ENCODE assay signal across 18 cellular contexts in genomic region chr14:30211326-30211725, GRCh38.
DNase-seq lines count a peak whose midpoint lies in the region; ATAC-seq, FAIRE-seq and TF ChIP-seq lines count a peak whose summit lies in the region.
"Had no signal": no experiment of that assay in that cellular context is flagged by ENCODE, and none has a peak within 500 bp of the region (broad histone marks: within the 10 kb centered on the region; RNA-seq: fewer than 3 reads in every experiment).

No MANE protein-coding gene starts in this region.

- FAIRE-seq in astrocyte (lab: Jason Lieb, UNC) = no peak
- FAIRE-seq: A204.1, D721Med, K562 had no signal

- H3K4me3 Mint-ChIP-seq in astrocyte (ENCODE audit: unreplicated experiment) = no peak overlapping the region
- H3K4me3 Mint-ChIP-seq: CD4-positive, alpha-beta memory T cell had no signal

- no peaks in the 10 kb centered on the region for H3K27me3 ChIP-seq in astrocyte (ENCODE audit: insufficient read depth, low read length)
- H3K27me3 ChIP-seq: BE2C had no signal

- no peaks in the 10 kb centered on the region for H3K36me3 Mint-ChIP-seq in astrocyte (ENCODE audit: low read depth, unreplicated experiment)
- H3K36me3 Mint-ChIP-seq: CD4-positive, alpha-beta memory T cell had no signal

- H3K79me2 ChIP-seq in astrocyte (ENCODE audit: insufficient read depth, low read length) = no peaks in the 10 kb centered on the region

- no peaks in the 10 kb centered on the region for H3K9me3 ChIP-seq in astrocyte (ENCODE audit: insufficient read depth, low read depth, low read length)
- H3K9me3 ChIP-seq: BE2C had no signal

- H4K20me1 ChIP-seq in astrocyte (ENCODE audit: insufficient read depth, low read length) = no peaks in the 10 kb centered on the region

- H3K4me1 Mint-ChIP-seq in astrocyte (ENCODE audit: low read depth, unreplicated experiment) = peaks cover 9% of the 10 kb centered on the region
- H3K4me1 Mint-ChIP-seq: CD4-positive, alpha-beta memory T cell had no signal

- H3K27ac Mint-ChIP-seq in astrocyte (ENCODE audit: unreplicated experiment) = no peak overlapping the region
- H3K27ac Mint-ChIP-seq: CD4-positive, alpha-beta memory T cell had no signal

- H3K4me3 ChIP-seq in AG10803 (ENCODE audit: low read length) (no peak overlapping the region), astrocyte (ENCODE audit: insufficient read depth, low read depth, low read length) (no peak overlapping the region), fibroblast of pulmonary artery (replicated peaks; ENCODE audit: low read depth, low read length) (no peak overlapping the region)
- H3K4me3 ChIP-seq: K562 had no signal

- no peak overlapping the region for H3K27ac ChIP-seq in astrocyte (ENCODE audit: low read depth, low read length)

- no peak overlapping the region for H2AFZ ChIP-seq in astrocyte (ENCODE audit: low read depth, low read length)

- no peaks in the 10 kb centered on the region for H3K9me3 Mint-ChIP-seq in astrocyte (ENCODE audit: unreplicated experiment)

- TF ChIP-seq CTCF in AG10803 (conservative IDR thresholded peaks at IDR 0.05; ENCODE audit: low read length) = no peak
- TF ChIP-seq CTCF in astrocyte (IDR thresholded peaks at IDR 0.05; ENCODE audit: insufficient read depth, low read depth, low read length) = no peak
- TF ChIP-seq CTCF in fibroblast of pulmonary artery (IDR thresholded peaks at IDR 0.05; ENCODE audit: low read length, missing control alignments) = no peak

- DNase-seq in AG10803 (ENCODE audit: low read depth) (peak; percentile 71), HS-27A (ENCODE audit: low read depth) (peak; percentile 61), astrocyte (ENCODE audit: low read depth) (peak; percentile 56), fibroblast of pulmonary artery (ENCODE audit: low read depth) (peak; percentile 59), GM19240 (ENCODE audit: insufficient read length, low spot score) (no peak)
- DNase-seq: BE2C; CD4-positive, alpha-beta memory T cell; DMS79 treated with DMSO at 0.1 percent for 48 hours; H7; NCI-H1092 treated with DMSO at 0.1 percent for 48 hours; NCI-H1694; NCI-H69 had no signal

- H3K4me2 ChIP-seq in astrocyte (ENCODE audit: low read length) = no peak overlapping the region

- H3K36me3 ChIP-seq in astrocyte (ENCODE audit: insufficient read depth, low read length) = no peaks in the 10 kb centered on the region
- H3K36me3 ChIP-seq: BE2C had no signal

- no peaks in the 10 kb centered on the region for H3K27me3 Mint-ChIP-seq in astrocyte (ENCODE audit: low read depth, unreplicated experiment)
- H3K27me3 Mint-ChIP-seq: CD4-positive, alpha-beta memory T cell had no signal

- ATAC-seq in HG03097 (IDR thresholded peaks at IDR 0.05; ENCODE audit: low FRiP score, unreplicated experiment) (no peak), GM19351 (IDR thresholded peaks at IDR 0.05; ENCODE audit: unreplicated experiment) (no peak), HG03521 (IDR thresholded peaks at IDR 0.05; ENCODE audit: unreplicated experiment) (no peak)
- ATAC-seq: K562 had no signal

- H3K9ac ChIP-seq in astrocyte (ENCODE audit: low read length) = no peak overlapping the region

- peaks cover 18% of the 10 kb centered on the region for H3K4me1 ChIP-seq in astrocyte (ENCODE audit: insufficient read depth, low read length)
- H3K4me1 ChIP-seq: BE2C had no signal
